In the genomic region with DNA sequence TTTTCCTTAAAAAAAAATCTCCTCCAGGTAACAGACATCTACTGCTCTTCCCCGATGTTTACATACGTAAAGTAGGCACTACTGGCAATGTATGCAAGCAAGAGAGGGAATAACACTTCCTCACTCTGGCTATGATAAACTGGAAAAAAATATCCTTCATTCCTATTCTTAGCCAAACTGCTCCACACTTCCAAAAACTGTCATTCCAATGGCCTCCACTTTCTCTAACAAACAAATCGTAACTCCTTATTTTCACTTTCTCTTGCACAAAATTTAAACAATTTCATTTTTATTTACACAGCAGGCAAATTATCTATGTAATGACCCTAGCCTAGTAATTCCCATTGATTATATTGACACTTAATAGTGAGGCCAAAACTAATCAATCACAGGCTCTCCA, we compare ENCODE assay signal across 18 cellular contexts.
DNase-seq lines count a peak whose midpoint lies in the region; ATAC-seq and TF ChIP-seq lines count a peak whose summit lies in the region.
"Had no signal": no experiment of that assay in that cellular context is flagged by ENCODE, and none has a peak within 500 bp of the region (broad histone marks: within the 10 kb centered on the region; RNA-seq: fewer than 3 reads in every experiment).

No MANE protein-coding gene starts in this region.

- no peaks in the 10 kb centered on the region for H3K9me3 Mint-ChIP-seq in mesothelial cell of epicardium

- no peak for TF ChIP-seq POLR2A in testis (IDR thresholded peaks at IDR 0.05)

- intact Hi-C loops in testis (cut with DNase I; ENCODE audit: low total_unique reads): no loop called here

- DNase-seq in M059J (ENCODE audit: low read depth): peak; percentile 31
- no peak for DNase-seq in coronary artery (ENCODE audit: low spot score)
- no peak for DNase-seq in mesothelial cell of epicardium (ENCODE audit: low spot score in 2 of 2, unreplicated experiment in 2 of 2)
- no peak for DNase-seq in testis
- no peak for DNase-seq in GM03348 (ENCODE audit: low spot score)
- DNase-seq: activated CD4-positive, CD25-positive, alpha-beta regulatory T cell; activated T-cell treated with anti-CD3 and anti-CD28 coated beads, Interleukin-2, amount 50 U/mL, for 48 hours; anterior cingulate cortex; Calu3; kidney; NCI-H1694; NCI-H82; stimulated activated CD4-positive, alpha-beta T cell treated with anti-CD3 and anti-CD28 coated beads, Interleukin-1b, Interleukin-23, amount 100 ng/mL, for 48 hours had no signal

- H3K36me3 Mint-ChIP-seq in mesothelial cell of epicardium: no peaks in the 10 kb centered on the region

- H3K27me3 Mint-ChIP-seq in mesothelial cell of epicardium (ENCODE audit: low read depth): no peaks in the 10 kb centered on the region

- H3K4me1 Mint-ChIP-seq in mesothelial cell of epicardium: peaks cover 87% of the 10 kb centered on the region

- H3K4me3 ChIP-seq in coronary artery (peak overlapping the region; percentile 62), testis (peak overlapping the region in 1 of 2 donors; percentile 7)

- ATAC-seq in HG03565 (IDR thresholded peaks at IDR 0.05; ENCODE audit: unreplicated experiment) (no peak), HG02973 (IDR thresholded peaks at IDR 0.05; ENCODE audit: unreplicated experiment) (no peak), HG03108 (IDR thresholded peaks at IDR 0.05; ENCODE audit: unreplicated experiment) (no peak)
- ATAC-seq: esophagus mucosa had no signal

- H3K9me3 ChIP-seq in testis: no peaks in the 10 kb centered on the region
- H3K9me3 ChIP-seq: neutrophil had no signal

- no peaks in the 10 kb centered on the region for H3K27me3 ChIP-seq in testis

- 38 to 47% methylated on average over 3 of the region's 3 CpGs for WGBS in testis, 2 donors

- peak overlapping the region; percentile 18 for H3K4me3 Mint-ChIP-seq in mesothelial cell of epicardium

- TF ChIP-seq CTCF in coronary artery (IDR thresholded peaks at IDR 0.05) (no peak), mesothelial cell of epicardium (IDR thresholded peaks at IDR 0.05; ENCODE audit: unreplicated experiment) (no peak), testis (IDR thresholded peaks at IDR 0.05) (no peak)

- H3K4me1 ChIP-seq in testis: peaks cover 54% of the 10 kb centered on the region

- H3K27ac Mint-ChIP-seq in mesothelial cell of epicardium: peak overlapping the region; percentile 98

- no peaks in the 10 kb centered on the region for H3K36me3 ChIP-seq in testis (ENCODE audit: low read depth, missing control alignments)
- H3K36me3 ChIP-seq: neutrophil had no signal

- H3K27ac ChIP-seq in coronary artery: peak overlapping the region; percentile 72 to 86
- H3K27ac ChIP-seq in testis: peak overlapping the region; percentile 48 to 68
- H3K27ac ChIP-seq: neutrophil had no signal
